In the genomic region with DNA sequence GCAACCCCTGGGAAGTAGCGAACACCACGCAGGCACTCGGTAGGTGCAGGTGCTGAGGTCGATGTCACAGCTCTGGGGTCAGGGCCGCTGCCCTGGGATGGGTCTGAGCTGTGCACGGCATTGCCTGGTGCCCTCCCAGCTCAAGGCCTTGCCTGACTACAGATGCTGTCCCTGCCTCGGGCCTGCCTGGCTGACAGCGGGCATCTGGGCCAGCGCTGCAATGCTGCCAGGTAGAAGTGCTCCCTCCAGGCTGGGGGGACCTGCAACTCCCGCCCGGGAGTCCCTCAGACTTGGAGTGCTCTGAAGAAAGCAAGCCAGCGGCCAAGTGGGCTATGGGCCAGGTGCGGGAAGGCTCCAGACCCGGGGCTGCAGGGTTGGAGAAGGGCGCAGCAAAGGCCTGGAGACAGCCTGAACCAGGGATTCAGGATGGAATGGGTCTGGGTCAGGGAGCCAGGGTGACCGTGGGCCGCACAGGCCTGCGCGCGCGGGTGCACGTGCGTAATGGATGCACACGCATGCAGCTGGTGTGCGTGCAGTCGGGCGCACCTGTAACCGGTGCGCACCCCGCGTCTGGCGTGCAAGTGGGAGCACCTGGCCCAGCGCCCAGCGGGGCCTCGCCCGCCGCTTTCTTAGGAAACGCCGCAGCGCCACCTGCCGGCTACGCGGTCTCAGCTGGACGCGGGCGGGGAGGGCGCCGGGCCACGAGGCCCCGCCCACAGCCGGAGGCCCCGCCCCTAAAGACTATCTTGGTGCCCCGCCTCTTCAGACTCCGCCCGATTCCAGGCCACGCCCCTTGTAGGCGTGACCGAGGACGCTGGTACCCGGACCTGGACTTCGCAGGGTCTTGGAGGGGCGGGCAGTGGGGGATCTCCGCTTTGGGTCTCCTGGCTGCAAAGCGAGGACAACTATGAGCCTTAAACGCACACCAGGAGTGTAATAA, we compare ENCODE assay signal across 1 cellular context.
TF ChIP-seq lines count a peak whose summit lies in the region.

No MANE protein-coding gene starts in this region.

TF ChIP-seq in K562, 482 proteins besides CTCF, POLR2A, EP300 and RAD21 (continued from another document):
- no peak for TF ChIP-seq CEBPZ (IDR thresholded peaks at IDR 0.05; ENCODE audit: borderline replicate concordance, low read depth, low read length)
- TF ChIP-seq ZNF561 (CRISPR knock-in tag; conservative IDR thresholded peaks at IDR 0.05), result no peak
- peak; percentile 70 for TF ChIP-seq HNRNPK (IDR thresholded peaks at IDR 0.05; ENCODE audit: low read depth, low read length, poor library complexity, severe bottlenecking)
- TF ChIP-seq SMAD4 (CRISPR knock-in tag; conservative IDR thresholded peaks at IDR 0.05), result peak; percentile 75
- no peak for TF ChIP-seq ZNF717 (CRISPR knock-in tag; IDR thresholded peaks at IDR 0.05)
- TF ChIP-seq SREBF2 (CRISPR knock-in tag; IDR thresholded peaks at IDR 0.05), result no peak
- TF ChIP-seq, protein P1, sequence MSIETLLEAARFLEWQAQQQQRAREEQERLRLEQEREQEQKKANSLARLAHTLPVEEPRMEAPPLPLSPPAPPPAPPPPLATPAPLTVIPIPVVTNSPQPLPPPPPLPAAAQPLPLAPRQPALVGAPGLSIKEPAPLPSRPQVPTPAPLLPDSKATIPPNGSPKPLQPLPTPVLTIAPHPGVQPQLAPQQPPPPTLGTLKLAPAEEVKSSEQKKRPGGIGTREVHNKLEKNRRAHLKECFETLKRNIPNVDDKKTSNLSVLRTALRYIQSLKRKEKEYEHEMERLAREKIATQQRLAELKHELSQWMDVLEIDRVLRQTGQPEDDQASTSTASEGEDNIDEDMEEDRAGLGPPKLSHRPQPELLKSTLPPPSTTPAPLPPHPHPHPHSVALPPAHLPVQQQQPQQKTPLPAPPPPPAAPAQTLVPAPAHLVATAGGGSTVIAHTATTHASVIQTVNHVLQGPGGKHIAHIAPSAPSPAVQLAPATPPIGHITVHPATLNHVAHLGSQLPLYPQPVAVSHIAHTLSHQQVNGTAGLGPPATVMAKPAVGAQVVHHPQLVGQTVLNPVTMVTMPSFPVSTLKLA (conservative IDR thresholded peaks at IDR 0.05), result peak; percentile 84 to 89
- TF ChIP-seq, protein P2, sequence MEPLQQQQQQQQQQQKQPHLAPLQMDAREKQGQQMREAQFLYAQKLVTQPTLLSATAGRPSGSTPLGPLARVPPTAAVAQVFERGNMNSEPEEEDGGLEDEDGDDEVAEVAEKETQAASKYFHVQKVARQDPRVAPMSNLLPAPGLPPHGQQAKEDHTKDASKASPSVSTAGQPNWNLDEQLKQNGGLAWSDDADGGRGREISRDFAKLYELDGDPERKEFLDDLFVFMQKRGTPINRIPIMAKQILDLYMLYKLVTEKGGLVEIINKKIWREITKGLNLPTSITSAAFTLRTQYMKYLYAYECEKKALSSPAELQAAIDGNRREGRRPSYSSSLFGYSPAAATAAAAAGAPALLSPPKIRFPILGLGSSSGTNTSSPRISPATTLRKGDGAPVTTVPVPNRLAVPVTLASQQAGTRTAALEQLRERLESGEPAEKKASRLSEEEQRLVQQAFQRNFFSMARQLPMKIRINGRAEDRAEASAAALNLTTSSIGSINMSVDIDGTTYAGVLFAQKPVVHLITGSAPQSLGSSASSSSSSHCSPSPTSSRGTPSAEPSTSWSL (CRISPR knock-in tag; IDR thresholded peaks at IDR 0.05; ENCODE audit: borderline replicate concordance), result no peak
- no peak for TF ChIP-seq STAT5B (CRISPR knock-in tag; IDR thresholded peaks at IDR 0.05)
- TF ChIP-seq POLR3A (IDR thresholded peaks at IDR 0.05; ENCODE audit: borderline replicate concordance, extremely low read depth, insufficient read depth, insufficient read length), result no peak
- peak; percentile 73; the same call in 1 of the 2 replicates for TF ChIP-seq ZEB2 (IDR thresholded peaks at IDR 0.05)
- TF ChIP-seq EHMT2 (IDR thresholded peaks at IDR 0.05), result no peak
TF ChIP-seq in K562: peak in this region for 59.
